Comparison of ENCODE assay signal across 1 cellular context in genomic region chr2:225429718-225430117, GRCh38.
TF ChIP-seq lines count a peak whose summit lies in the region.

No MANE protein-coding gene starts in this region.

TF ChIP-seq in SK-N-SH, 30 proteins besides CTCF, POLR2A, EP300 and RAD21 (continued from another document):
- TF ChIP-seq USF2 (IDR thresholded peaks at IDR 0.05; ENCODE audit: borderline replicate concordance, low read depth, low read length) (peak; percentile 75; the same call in 1 of the 2 replicates), RFX5 (IDR thresholded peaks at IDR 0.05; ENCODE audit: low read length) (peak; percentile 77; the same call in 1 of the 2 replicates), FOXJ3 (CRISPR knock-in tag; IDR thresholded peaks at IDR 0.05) (no peak), MXI1 (IDR thresholded peaks at IDR 0.05; ENCODE audit: low read depth, low read length) (peak; percentile 86)
- TF ChIP-seq, protein P1, sequence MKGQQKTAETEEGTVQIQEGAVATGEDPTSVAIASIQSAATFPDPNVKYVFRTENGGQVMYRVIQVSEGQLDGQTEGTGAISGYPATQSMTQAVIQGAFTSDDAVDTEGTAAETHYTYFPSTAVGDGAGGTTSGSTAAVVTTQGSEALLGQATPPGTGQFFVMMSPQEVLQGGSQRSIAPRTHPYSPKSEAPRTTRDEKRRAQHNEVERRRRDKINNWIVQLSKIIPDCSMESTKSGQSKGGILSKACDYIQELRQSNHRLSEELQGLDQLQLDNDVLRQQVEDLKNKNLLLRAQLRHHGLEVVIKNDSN (IDR thresholded peaks at IDR 0.05; ENCODE audit: borderline replicate concordance, low read depth) = peak; percentile 74
- TF ChIP-seq, protein P2, sequence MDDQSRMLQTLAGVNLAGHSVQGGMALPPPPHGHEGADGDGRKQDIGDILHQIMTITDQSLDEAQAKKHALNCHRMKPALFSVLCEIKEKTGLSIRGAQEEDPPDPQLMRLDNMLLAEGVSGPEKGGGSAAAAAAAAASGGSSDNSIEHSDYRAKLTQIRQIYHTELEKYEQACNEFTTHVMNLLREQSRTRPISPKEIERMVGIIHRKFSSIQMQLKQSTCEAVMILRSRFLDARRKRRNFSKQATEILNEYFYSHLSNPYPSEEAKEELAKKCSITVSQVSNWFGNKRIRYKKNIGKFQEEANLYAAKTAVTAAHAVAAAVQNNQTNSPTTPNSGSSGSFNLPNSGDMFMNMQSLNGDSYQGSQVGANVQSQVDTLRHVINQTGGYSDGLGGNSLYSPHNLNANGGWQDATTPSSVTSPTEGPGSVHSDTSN (IDR thresholded peaks at IDR 0.05) = no peak
